ENCODE assay signal across 10 cellular contexts in genomic region chr9:70053864-70054263, GRCh38. TPM values are rescaled to one million over a fixed set of nuclear protein-coding genes. Genes with fewer than 3 reads are reported as not detected.
DNase-seq lines count a peak whose midpoint lies in the region; ATAC-seq and TF ChIP-seq lines count a peak whose summit lies in the region.
"Had no signal": no experiment of that assay in that cellular context is flagged by ENCODE, and none has a peak within 500 bp of the region (broad histone marks: within the 10 kb centered on the region; RNA-seq: fewer than 3 reads in every experiment).

No MANE protein-coding gene starts in this region.

- H3K4me3 ChIP-seq in epithelial cell of proximal tubule (ENCODE audit: low read depth, low read length) (no peak overlapping the region), retinal pigment epithelial cell (ENCODE audit: low read length) (no peak overlapping the region)

- ATAC-seq in GM18909 (IDR thresholded peaks at IDR 0.05; ENCODE audit: poor library complexity, unreplicated experiment) (no peak), GM21423 (IDR thresholded peaks at IDR 0.05; ENCODE audit: unreplicated experiment) (no peak)
- ATAC-seq: stimulated activated memory B cell treated with anti-CD40 and anti-IgM and Interleukin-4, amounts not matched to agents 10 μg/mL and 1 μg/mL and 100 μg/mL, for 72 hours had no signal

- TF ChIP-seq CTCF in epithelial cell of proximal tubule (conservative IDR thresholded peaks at IDR 0.05; ENCODE audit: low read depth, low read length) (no peak), retinal pigment epithelial cell (conservative IDR thresholded peaks at IDR 0.05; ENCODE audit: low read depth, low read length) (no peak)

- peak; percentile 70 for DNase-seq in GDM1 (lab: John Stamatoyannopoulos, UW)
- peak; percentile 31 for DNase-seq in NCI-H524 treated with DMSO at 0.1 percent for 48 hours (lab: John Stamatoyannopoulos, UW)
- peak; percentile 60 for DNase-seq in epithelial cell of proximal tubule (ENCODE audit: low read depth)
- peak; percentile 86 for DNase-seq in retinal pigment epithelial cell (ENCODE audit: low read depth)
- no peak for DNase-seq in iPS-NIHi11 (ENCODE audit: low spot score)
- no peak for DNase-seq in HCEC 1CT
- DNase-seq: NCI-H2107 had no signal

RNA-seq across cellular contexts. Expression of gene MAMDC2, which starts 10.2 kb away (rescaled TPM):
- 5.5 and 6.6 TPM in 2 replicates for total RNA-seq in epithelial cell of proximal tubule

Comparison
In these comparisons a context has a peak if more than half of its experiments do, and no peak if none do; other contexts are left out.
1. DNase-seq: peak in GDM1 (single experiment), NCI-H524 treated with DMSO at 0.1 percent for 48 hours (single experiment), epithelial cell of proximal tubule (single experiment) and retinal pigment epithelial cell (single experiment); none in iPS-NIHi11 (single experiment) and HCEC 1CT (single experiment).